Comparison of ENCODE assay signal across 8 cellular contexts in the genomic region with DNA sequence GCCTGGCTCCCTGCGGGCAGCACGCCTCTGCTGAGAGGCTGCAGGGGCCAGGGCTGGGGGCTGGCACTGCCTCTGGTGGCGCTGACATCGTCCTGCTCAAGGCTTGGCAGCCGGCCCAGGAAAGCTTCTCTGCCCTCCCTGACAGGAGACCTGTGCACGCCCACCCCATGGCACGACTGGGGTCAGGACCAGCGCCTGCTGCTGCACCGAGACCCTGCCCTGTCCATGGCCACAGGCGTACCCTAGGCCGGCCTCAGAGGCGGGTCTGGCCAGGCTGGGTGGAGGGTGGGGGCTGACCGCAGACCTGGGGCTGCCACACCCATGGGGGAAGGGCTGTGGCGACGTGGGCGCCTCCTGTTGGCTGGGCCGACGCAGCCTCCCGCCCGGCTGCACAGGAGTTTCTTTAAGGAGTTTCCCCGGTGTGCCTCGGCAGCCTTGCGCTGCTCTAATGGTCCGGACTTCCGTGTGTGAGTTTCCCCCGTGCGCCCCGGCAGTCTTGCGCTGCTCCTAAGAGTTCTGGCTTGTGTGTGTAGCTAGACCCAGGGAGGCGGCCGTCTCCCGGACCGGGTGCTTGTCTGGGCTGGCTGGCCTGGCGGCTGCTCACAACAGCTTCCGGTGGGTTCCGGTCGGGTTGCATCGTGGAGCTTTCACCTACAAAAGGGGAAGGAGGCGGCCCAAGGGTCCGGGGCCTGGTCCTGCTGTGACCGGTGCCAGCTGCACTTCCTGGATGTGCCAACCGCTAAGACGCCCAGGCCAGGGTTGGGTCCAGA. TPM values are rescaled to one million over a fixed set of nuclear protein-coding genes. Genes with fewer than 3 reads are reported as not detected.
DNase-seq lines count a peak whose midpoint lies in the region; ATAC-seq and TF ChIP-seq lines count a peak whose summit lies in the region.

No MANE protein-coding gene starts in this region.

- POLR2A ChIA-PET in Caco-2 (lab: Charles Lee): no interaction called here

- peaks cover 6% of the 10 kb centered on the region for H3K36me3 Mint-ChIP-seq in Caco-2 (ENCODE audit: insufficient read depth, unreplicated experiment)

- DNase-seq in activated naive CD4-positive, alpha-beta T cell (lab: John Stamatoyannopoulos, UW): peak in 3 of 4 experiments; percentile 44 to 83 (median 78)
- DNase-seq in cardiac septum (ENCODE audit: low spot score): peak; percentile 94
- peak; percentile 56 for DNase-seq in retinal pigment epithelial cell (ENCODE audit: low read depth)
- no peak for DNase-seq in Caco-2

- H3K4me3 ChIP-seq in retinal pigment epithelial cell (ENCODE audit: low read length): peak overlapping the region; percentile 46
- no peak overlapping the region for H3K4me3 ChIP-seq in Caco-2 (ENCODE audit: low read depth, low read length)

- H3K27ac Mint-ChIP-seq in Caco-2 (ENCODE audit: unreplicated experiment): no peak overlapping the region

- peaks cover 8% of the 10 kb centered on the region; the same call in 1 of the 2 replicates for H3K4me1 ChIP-seq in Caco-2

- no peaks in the 10 kb centered on the region for H3K36me3 ChIP-seq in Caco-2 (ENCODE audit: control insufficient read depth, insufficient read depth, low read length)

- H3K4me3 Mint-ChIP-seq in Caco-2 (ENCODE audit: unreplicated experiment): no peak overlapping the region

- BruUV-seq in Caco-2 (replicated peaks; lab: Mats Ljungman, UMichigan): no TSS peak

- no peaks in the 10 kb centered on the region for H3K4me1 Mint-ChIP-seq in Caco-2 (ENCODE audit: low read depth, unreplicated experiment)

- TF ChIP-seq POLR2A in Raji (IDR thresholded peaks at IDR 0.05; ENCODE audit: insufficient read depth, low read depth, low read length): peak; percentile 68; the same call in 1 of the 2 replicates

- TF ChIP-seq CTCF in 22Rv1 (IDR thresholded peaks at IDR 0.05) (peak; percentile 68), retinal pigment epithelial cell (conservative IDR thresholded peaks at IDR 0.05; ENCODE audit: low read depth, low read length) (peak; percentile 31), Caco-2 (IDR thresholded peaks at IDR 0.05; ENCODE audit: insufficient read depth in 1 of 2, low read depth in 1 of 2, low read length in 1 of 2, severe bottlenecking in 1 of 2, unreplicated experiment in 1 of 2) (no peak)

- CTCF ChIA-PET in Caco-2 (lab: Charles Lee): no interaction called here

- H3K27ac ChIP-seq in 22Rv1: peak overlapping the region; percentile 80

- H3K27me3 ChIP-seq in Caco-2 (replicated peaks; ENCODE audit: control insufficient read depth, insufficient read depth, low read length): no peaks in the 10 kb centered on the region

- no peaks in the 10 kb centered on the region for H3K9me3 Mint-ChIP-seq in Caco-2 (ENCODE audit: unreplicated experiment)

- no peaks in the 10 kb centered on the region for H3K9me3 ChIP-seq in Caco-2

- no peaks in the 10 kb centered on the region for H3K27me3 Mint-ChIP-seq in Caco-2 (ENCODE audit: insufficient read depth, unreplicated experiment)

- peak; percentile 25 for ATAC-seq in GM18519 (IDR thresholded peaks at IDR 0.05; ENCODE audit: low FRiP score, unreplicated experiment)
- peak; percentile 36 for ATAC-seq in HG03280 (IDR thresholded peaks at IDR 0.05; ENCODE audit: unreplicated experiment)

- intact Hi-C loops in cardiac septum (cut with DNase I): no loop called here
- intact Hi-C loops in Caco-2 (cut with micrococcal nuclease; ENCODE audit: unreplicated experiment): no loop called here

RNA-seq across cellular contexts. Expression of gene TRABD, which starts 4.7 kb away (rescaled TPM):
- total RNA-seq in cardiac septum (20.1 TPM), Caco-2 (2022) (33.5 and 35.0 TPM in 2 replicates)

RNA-seq across cellular contexts. Expression of gene SELENOO, which starts 10.4 kb away (rescaled TPM):
- total RNA-seq in cardiac septum: 12.7 TPM
- total RNA-seq in Caco-2 (2022): 29.3 and 29.5 TPM in 2 replicates

RNA-seq across cellular contexts. Expression of gene PANX2, which starts 19.8 kb away (rescaled TPM):
- 0.30 TPM for total RNA-seq in cardiac septum
- 2.2 and 2.6 TPM in 2 replicates for total RNA-seq in Caco-2 (2022)

RNA-seq across cellular contexts. Expression of gene TUBGCP6, which starts 54.5 kb away (rescaled TPM):
- total RNA-seq in cardiac septum: 22.8 TPM
- 29.3 and 34.2 TPM in 2 replicates for total RNA-seq in Caco-2 (2022)

Comparison
In these comparisons a context has a peak if more than half of its experiments do, and no peak if none do; other contexts are left out.
1. CTCF ChIP-seq: peak in 22Rv1 (single experiment) and retinal pigment epithelial cell (single experiment); none in Caco-2 (0 of 2).
2. DNase-seq: peak in activated naive CD4-positive, alpha-beta T cell (3 of 4), cardiac septum (single experiment) and retinal pigment epithelial cell (single experiment); none in Caco-2 (0 of 2).